ENCODE assay signal across 1 cellular context in genomic region chr5:147901555-147901954, GRCh38.
TF ChIP-seq lines count a peak whose summit lies in the region.

No MANE protein-coding gene starts in this region.

TF ChIP-seq in GM23338, 12 proteins besides CTCF, POLR2A, EP300 and RAD21 (continued from another document):
- TF ChIP-seq, protein P1, sequence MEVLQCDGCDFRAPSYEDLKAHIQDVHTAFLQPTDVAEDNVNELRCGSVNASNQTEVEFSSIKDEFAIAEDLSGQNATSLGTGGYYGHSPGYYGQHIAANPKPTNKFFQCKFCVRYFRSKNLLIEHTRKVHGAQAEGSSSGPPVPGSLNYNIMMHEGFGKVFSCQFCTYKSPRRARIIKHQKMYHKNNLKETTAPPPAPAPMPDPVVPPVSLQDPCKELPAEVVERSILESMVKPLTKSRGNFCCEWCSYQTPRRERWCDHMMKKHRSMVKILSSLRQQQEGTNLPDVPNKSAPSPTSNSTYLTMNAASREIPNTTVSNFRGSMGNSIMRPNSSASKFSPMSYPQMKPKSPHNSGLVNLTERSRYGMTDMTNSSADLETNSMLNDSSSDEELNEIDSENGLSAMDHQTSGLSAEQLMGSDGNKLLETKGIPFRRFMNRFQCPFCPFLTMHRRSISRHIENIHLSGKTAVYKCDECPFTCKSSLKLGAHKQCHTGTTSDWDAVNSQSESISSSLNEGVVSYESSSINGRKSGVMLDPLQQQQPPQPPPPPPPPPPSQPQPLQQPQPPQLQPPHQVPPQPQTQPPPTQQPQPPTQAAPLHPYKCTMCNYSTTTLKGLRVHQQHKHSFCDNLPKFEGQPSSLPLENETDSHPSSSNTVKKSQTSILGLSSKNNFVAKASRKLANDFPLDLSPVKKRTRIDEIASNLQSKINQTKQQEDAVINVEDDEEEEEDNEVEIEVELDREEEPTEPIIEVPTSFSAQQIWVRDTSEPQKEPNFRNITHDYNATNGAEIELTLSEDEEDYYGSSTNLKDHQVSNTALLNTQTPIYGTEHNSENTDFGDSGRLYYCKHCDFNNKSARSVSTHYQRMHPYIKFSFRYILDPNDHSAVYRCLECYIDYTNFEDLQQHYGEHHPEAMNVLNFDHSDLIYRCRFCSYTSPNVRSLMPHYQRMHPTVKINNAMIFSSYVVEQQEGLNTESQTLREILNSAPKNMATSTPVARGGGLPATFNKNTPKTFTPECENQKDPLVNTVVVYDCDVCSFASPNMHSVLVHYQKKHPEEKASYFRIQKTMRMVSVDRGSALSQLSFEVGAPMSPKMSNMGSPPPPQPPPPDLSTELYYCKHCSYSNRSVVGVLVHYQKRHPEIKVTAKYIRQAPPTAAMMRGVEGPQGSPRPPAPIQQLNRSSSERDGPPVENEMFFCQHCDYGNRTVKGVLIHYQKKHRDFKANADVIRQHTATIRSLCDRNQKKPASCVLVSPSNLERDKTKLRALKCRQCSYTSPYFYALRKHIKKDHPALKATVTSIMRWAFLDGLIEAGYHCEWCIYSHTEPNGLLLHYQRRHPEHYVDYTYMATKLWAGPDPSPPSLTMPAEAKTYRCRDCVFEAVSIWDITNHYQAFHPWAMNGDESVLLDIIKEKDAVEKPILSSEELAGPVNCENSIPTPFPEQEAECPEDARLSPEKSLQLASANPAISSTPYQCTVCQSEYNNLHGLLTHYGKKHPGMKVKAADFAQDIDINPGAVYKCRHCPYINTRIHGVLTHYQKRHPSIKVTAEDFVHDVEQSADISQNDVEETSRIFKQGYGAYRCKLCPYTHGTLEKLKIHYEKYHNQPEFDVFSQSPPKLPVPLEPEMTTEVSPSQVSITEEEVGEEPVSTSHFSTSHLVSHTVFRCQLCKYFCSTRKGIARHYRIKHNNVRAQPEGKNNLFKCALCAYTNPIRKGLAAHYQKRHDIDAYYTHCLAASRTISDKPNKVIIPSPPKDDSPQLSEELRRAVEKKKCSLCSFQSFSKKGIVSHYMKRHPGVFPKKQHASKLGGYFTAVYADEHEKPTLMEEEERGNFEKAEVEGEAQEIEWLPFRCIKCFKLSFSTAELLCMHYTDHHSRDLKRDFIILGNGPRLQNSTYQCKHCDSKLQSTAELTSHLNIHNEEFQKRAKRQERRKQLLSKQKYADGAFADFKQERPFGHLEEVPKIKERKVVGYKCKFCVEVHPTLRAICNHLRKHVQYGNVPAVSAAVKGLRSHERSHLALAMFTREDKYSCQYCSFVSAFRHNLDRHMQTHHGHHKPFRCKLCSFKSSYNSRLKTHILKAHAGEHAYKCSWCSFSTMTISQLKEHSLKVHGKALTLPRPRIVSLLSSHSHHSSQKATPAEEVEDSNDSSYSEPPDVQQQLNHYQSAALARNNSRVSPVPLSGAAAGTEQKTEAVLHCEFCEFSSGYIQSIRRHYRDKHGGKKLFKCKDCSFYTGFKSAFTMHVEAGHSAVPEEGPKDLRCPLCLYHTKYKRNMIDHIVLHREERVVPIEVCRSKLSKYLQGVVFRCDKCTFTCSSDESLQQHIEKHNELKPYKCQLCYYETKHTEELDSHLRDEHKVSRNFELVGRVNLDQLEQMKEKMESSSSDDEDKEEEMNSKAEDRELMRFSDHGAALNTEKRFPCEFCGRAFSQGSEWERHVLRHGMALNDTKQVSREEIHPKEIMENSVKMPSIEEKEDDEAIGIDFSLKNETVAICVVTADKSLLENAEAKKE (CRISPR knock-in tag; IDR thresholded peaks at IDR 0.05) = no peak
- no peak for TF ChIP-seq EZH2 (IDR thresholded peaks at IDR 0.05; ENCODE audit: low read depth, unreplicated experiment)
